In the genomic region with DNA sequence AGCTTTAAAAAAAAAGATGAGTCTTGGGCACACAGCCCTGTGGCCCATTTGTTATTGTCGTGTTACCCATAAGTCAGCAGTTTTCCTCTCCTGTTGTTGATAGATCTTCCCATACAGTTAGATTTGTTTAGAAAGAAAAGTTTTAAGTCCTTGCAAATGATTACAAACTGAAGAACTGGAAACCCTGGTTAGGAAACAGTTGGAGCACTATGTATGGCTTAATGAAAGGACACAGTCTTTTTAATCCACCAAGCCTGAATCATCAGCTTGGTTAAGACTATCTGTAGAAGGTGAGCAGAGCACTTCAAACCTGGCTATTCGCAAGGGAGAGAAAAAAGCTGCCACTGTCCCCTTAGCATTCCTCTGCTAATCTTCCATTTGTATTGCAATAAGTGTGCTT, we compare ENCODE assay signal across 35 cellular contexts.
A peak's percentile ranks its signal among the peaks of the same experiment; 100 is the strongest.
DNase-seq lines count a peak whose midpoint lies in the region; ATAC-seq, FAIRE-seq and TF ChIP-seq lines count a peak whose summit lies in the region.
"Had no signal": no experiment of that assay in that cellular context is flagged by ENCODE, and none has a peak within 500 bp of the region (broad histone marks: within the 10 kb centered on the region; RNA-seq: fewer than 3 reads in every experiment).

No MANE protein-coding gene starts in this region.

- no peak for FAIRE-seq in HepG2 (lab: Jason Lieb, UNC)
- FAIRE-seq: endometrium, GM18507, HTR-8/SVneo, islet of Langerhans had no signal

- no peak for TF ChIP-seq EP300 in HepG2 (IDR thresholded peaks at IDR 0.05; ENCODE audit: low read depth in 2 of 2, low read length in 2 of 2)
- no peak for TF ChIP-seq EP300 in HepG2 (CRISPR knock-in tag; IDR thresholded peaks at IDR 0.05; ENCODE audit: borderline replicate concordance)
- TF ChIP-seq EP300 in suprapubic skin (IDR thresholded peaks at IDR 0.05): no peak

- H3K9ac ChIP-seq in HepG2 (ENCODE audit: insufficient read depth, low read depth, low read length): no peak overlapping the region

- CTCF ChIA-PET in HepG2 (lab: Yijun Ruan, JAX; ENCODE audit: low intra/inter-chr PET ratio, low total read pairs): no interaction called here

- H3K4me2 ChIP-seq in HepG2 (ENCODE audit: low read depth, low read length): no peak overlapping the region

- WGBS in HepG2 (ENCODE audit: low lambda C conversion rate): 50% methylated on average over 2 of the region's 2 CpGs
- 0% methylated on average over 1 of the region's 2 CpGs for WGBS in right lobe of liver (ENCODE audit: insufficient coverage, low coverage, low lambda C conversion rate, missing lambda C conversion rate)
- 36% methylated on average over 2 of the region's 2 CpGs for WGBS in suprapubic skin

- H4K20me1 ChIP-seq in HepG2 (ENCODE audit: insufficient read depth, low read length): no peaks in the 10 kb centered on the region

- H3K79me2 ChIP-seq in HepG2 (ENCODE audit: insufficient read depth, low read length): no peaks in the 10 kb centered on the region

- POLR2A ChIA-PET in HepG2 (lab: Yijun Ruan, JAX): no interaction called here

- no peaks in the 10 kb centered on the region for H3K4me1 ChIP-seq in HepG2 (ENCODE audit: insufficient read depth, low read length)
- H3K4me1 ChIP-seq in right lobe of liver: no peaks in the 10 kb centered on the region
- H3K4me1 ChIP-seq in suprapubic skin: peaks cover 20% of the 10 kb centered on the region

- H2AFZ ChIP-seq in HepG2 (ENCODE audit: low read length): no peak overlapping the region

- H3K27me3 ChIP-seq in HepG2 (ENCODE audit: control insufficient read depth in 1 of 2, insufficient read depth in 2 of 2, low read length in 2 of 2) (no peaks in the 10 kb centered on the region; a peak in 1 of 5 replicates), right lobe of liver (no peaks in the 10 kb centered on the region), suprapubic skin (no peaks in the 10 kb centered on the region)
- H3K27me3 ChIP-seq: BE2C, neutrophil had no signal

- TF ChIP-seq POLR2A in HepG2 (IDR thresholded peaks at IDR 0.05; ENCODE audit: insufficient read depth in 1 of 2, low read depth in 2 of 2, low read length in 2 of 2): no peak
- no peak for TF ChIP-seq POLR2A in right lobe of liver (IDR thresholded peaks at IDR 0.05)
- no peak for TF ChIP-seq POLR2A in suprapubic skin (IDR thresholded peaks at IDR 0.05)

- DNase-seq in HepG2 (ENCODE audit: low spot score) (no peak), right lobe of liver (no peak), astrocyte of the hippocampus (ENCODE audit: low read depth, low spot score) (peak; percentile 24), fibroblast of gingiva (ENCODE audit: low read depth) (peak; percentile 21), suprapubic skin (ENCODE audit: low spot score in 2 of 2) (no peak), NCI-H510A (lab: John Stamatoyannopoulos, UW) (no peak), posterior cingulate gyrus (no peak)
- no peak for DNase-seq in effector CD8-positive, alpha-beta T cell (lab: John Stamatoyannopoulos, UW)
- DNase-seq: activated CD4-positive, alpha-beta T cell treated with anti-CD3 and anti-CD28 coated beads, Interleukin-2, amount 50 U/mL, for 1 hour; activated CD4-positive, CD25-positive, alpha-beta regulatory T cell; activated effector memory CD4-positive, alpha-beta T cell treated with anti-CD3 and anti-CD28 coated beads, Interleukin-2, amount 50 U/mL, for 16 hours; activated T-cell treated with anti-CD3 and anti-CD28 coated beads, Interleukin-2, amount 50 U/mL, for 1 hour; aorta; BE2C; CD8-positive, alpha-beta T cell; central memory CD4-positive, alpha-beta T cell; dermis blood vessel endothelial cell; DMS 273 treated with DMSO at 0.1 percent for 48 hours; EL; glutamatergic neuron; H9; naive B cell; NCI-H1436; psoas muscle; T-helper 1 cell; trophoblast cell had no signal

- BruUV-seq in HepG2 (replicated peaks; lab: Mats Ljungman, UMichigan): no TSS peak

- H3K27ac ChIP-seq in HepG2 (ENCODE audit: extremely low read length, insufficient read depth, low read length) (no peak overlapping the region), right lobe of liver (no peak overlapping the region), suprapubic skin (peak overlapping the region; percentile 16)
- H3K27ac ChIP-seq: neutrophil, psoas muscle, RWPE1, SK-N-MC had no signal

- ATAC-seq in HepG2 (no peak), right lobe of liver (no peak)
- ATAC-seq: CD8-positive, alpha-beta T cell; left lobe of liver; stimulated activated effector memory CD8-positive, alpha-beta T cell treated with anti-CD3 and anti-CD28 coated beads, Interleukin-12 subunit alpha, Interleukin-12 subunit beta, amount 100 ng/mL, for 72 hours had no signal

- TF ChIP-seq RAD21 in HepG2 (CRISPR knock-in tag; IDR thresholded peaks at IDR 0.05): no peak

- H3K36me3 ChIP-seq in HepG2 (replicated peaks in 1 of 2; ENCODE audit: control insufficient read depth in 1 of 2, insufficient read depth in 2 of 2, low read length in 2 of 2): no peaks in the 10 kb centered on the region
- H3K36me3 ChIP-seq in right lobe of liver: no peaks in the 10 kb centered on the region
- H3K36me3 ChIP-seq in suprapubic skin: no peaks in the 10 kb centered on the region
- H3K36me3 ChIP-seq: BE2C, neutrophil had no signal

- intact Hi-C loops in HepG2 (cut with micrococcal nuclease; ENCODE audit: unreplicated experiment): loop anchor here (10.0 kb wide), 2 partner anchors 117 to 767 kb away; a partner anchor contains a TSS
- intact Hi-C loops in right lobe of liver (cut with DNase I): loop anchor here in 1 of 2 donors (10.0 kb wide), 1 partner anchor 1157 kb away; no protein-coding TSS in a partner anchor
- intact Hi-C loops in posterior cingulate gyrus (cut with DNase I): loop anchor here (2.0 kb wide), 2 partner anchors 763 to 1373 kb away; a partner anchor contains a TSS

- H3K4me3 ChIP-seq in HepG2 (replicated peaks in 1 of 3; ENCODE audit: insufficient read depth in 1 of 3, low read depth in 2 of 3, low read length in 3 of 3): no peak overlapping the region
- no peak overlapping the region for H3K4me3 ChIP-seq in right lobe of liver
- H3K4me3 ChIP-seq in suprapubic skin: no peak overlapping the region
- H3K4me3 ChIP-seq: psoas muscle, SK-N-MC had no signal

- no peak for TF ChIP-seq CTCF in HepG2 (CRISPR knock-in tag; IDR thresholded peaks at IDR 0.05)
- TF ChIP-seq CTCF in right lobe of liver (IDR thresholded peaks at IDR 0.05): no peak
- no peak for TF ChIP-seq CTCF in suprapubic skin (IDR thresholded peaks at IDR 0.05)

- H3K9me3 ChIP-seq in HepG2 (ENCODE audit: low read length): no peaks in the 10 kb centered on the region
- no peaks in the 10 kb centered on the region for H3K9me3 ChIP-seq in right lobe of liver
- no peaks in the 10 kb centered on the region for H3K9me3 ChIP-seq in suprapubic skin
- H3K9me3 ChIP-seq: BE2C, neutrophil, psoas muscle had no signal

- in situ Hi-C loops in HepG2 (cut with HindIII; ENCODE audit: extremely low pct_ligation_motif_present, low pct_unique_long_range_greater_than_20kb): loop anchor here (25.0 kb wide), 2 partner anchors 1095 to 1370 kb away; a partner anchor contains a TSS

TF ChIP-seq in HepG2, 621 proteins besides CTCF, POLR2A, EP300 and RAD21 (continues in another document):
- TF ChIP-seq, protein P1, sequence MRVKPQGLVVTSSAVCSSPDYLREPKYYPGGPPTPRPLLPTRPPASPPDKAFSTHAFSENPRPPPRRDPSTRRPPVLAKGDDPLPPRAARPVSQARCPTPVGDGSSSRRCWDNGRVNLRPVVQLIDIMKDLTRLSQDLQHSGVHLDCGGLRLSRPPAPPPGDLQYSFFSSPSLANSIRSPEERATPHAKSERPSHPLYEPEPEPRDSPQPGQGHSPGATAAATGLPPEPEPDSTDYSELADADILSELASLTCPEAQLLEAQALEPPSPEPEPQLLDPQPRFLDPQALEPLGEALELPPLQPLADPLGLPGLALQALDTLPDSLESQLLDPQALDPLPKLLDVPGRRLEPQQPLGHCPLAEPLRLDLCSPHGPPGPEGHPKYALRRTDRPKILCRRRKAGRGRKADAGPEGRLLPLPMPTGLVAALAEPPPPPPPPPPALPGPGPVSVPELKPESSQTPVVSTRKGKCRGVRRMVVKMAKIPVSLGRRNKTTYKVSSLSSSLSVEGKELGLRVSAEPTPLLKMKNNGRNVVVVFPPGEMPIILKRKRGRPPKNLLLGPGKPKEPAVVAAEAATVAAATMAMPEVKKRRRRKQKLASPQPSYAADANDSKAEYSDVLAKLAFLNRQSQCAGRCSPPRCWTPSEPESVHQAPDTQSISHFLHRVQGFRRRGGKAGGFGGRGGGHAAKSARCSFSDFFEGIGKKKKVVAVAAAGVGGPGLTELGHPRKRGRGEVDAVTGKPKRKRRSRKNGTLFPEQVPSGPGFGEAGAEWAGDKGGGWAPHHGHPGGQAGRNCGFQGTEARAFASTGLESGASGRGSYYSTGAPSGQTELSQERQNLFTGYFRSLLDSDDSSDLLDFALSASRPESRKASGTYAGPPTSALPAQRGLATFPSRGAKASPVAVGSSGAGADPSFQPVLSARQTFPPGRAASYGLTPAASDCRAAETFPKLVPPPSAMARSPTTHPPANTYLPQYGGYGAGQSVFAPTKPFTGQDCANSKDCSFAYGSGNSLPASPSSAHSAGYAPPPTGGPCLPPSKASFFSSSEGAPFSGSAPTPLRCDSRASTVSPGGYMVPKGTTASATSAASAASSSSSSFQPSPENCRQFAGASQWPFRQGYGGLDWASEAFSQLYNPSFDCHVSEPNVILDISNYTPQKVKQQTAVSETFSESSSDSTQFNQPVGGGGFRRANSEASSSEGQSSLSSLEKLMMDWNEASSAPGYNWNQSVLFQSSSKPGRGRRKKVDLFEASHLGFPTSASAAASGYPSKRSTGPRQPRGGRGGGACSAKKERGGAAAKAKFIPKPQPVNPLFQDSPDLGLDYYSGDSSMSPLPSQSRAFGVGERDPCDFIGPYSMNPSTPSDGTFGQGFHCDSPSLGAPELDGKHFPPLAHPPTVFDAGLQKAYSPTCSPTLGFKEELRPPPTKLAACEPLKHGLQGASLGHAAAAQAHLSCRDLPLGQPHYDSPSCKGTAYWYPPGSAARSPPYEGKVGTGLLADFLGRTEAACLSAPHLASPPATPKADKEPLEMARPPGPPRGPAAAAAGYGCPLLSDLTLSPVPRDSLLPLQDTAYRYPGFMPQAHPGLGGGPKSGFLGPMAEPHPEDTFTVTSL (CRISPR knock-in tag; IDR thresholded peaks at IDR 0.05; ENCODE audit: borderline replicate concordance): no peak
- TF ChIP-seq CEBPG (CRISPR knock-in tag; IDR thresholded peaks at IDR 0.05): no peak
- TF ChIP-seq TMF1 (CRISPR knock-in tag; IDR thresholded peaks at IDR 0.05; ENCODE audit: low read depth): no peak

Comparison
In these comparisons a context has a peak if more than half of its experiments do, and no peak if none do; other contexts are left out.
1. DNase-seq: peak in astrocyte of the hippocampus (single experiment) and fibroblast of gingiva (single experiment); none in HepG2 (single experiment), right lobe of liver (0 of 3), suprapubic skin (0 of 2), effector CD8-positive, alpha-beta T cell (single experiment), NCI-H510A (single experiment) and posterior cingulate gyrus (0 of 10).